Comparison of ENCODE assay signal across 8 cellular contexts in the genomic region with DNA sequence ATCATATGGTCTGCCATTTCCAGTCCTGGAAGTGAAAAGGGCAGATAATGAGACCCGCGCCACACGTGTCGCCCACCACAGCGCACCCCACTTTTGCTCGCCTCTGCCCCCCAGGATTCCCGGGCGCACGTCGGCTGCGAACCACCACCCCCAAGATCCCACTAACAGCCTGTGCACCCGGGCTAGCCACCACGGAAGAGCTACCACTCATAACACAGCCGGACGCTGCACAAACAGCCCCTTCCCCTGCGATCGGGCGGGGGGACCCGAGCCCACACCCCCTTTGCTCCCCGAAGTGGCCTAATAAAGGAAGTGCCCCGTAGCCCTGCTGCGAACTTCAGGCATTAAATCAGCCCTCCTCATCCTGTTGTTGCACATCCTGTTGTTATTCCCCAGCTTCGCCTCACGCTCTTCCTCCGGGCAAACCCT. TPM values are rescaled to one million over a fixed set of nuclear protein-coding genes. Genes with fewer than 3 reads are reported as not detected.
DNase-seq lines count a peak whose midpoint lies in the region; ATAC-seq and TF ChIP-seq lines count a peak whose summit lies in the region.

No MANE protein-coding gene starts in this region.

- peaks cover 3% of the 10 kb centered on the region for H3K27me3 Mint-ChIP-seq in activated naive CD4-positive, alpha-beta T cell treated with anti-CD3 and anti-CD28 coated beads, Interleukin-2, amount 10 ng/mL, durations not matched to agents 7 days and 5 days

- no peaks in the 10 kb centered on the region for H3K9me3 Mint-ChIP-seq in activated naive CD4-positive, alpha-beta T cell treated with anti-CD3 and anti-CD28 coated beads, Interleukin-2, amount 10 ng/mL, durations not matched to agents 7 days and 5 days

- H3K9me3 ChIP-seq in HUES48 (ENCODE audit: control insufficient read depth, insufficient read depth, low read length) (no peaks in the 10 kb centered on the region), tibial nerve (no peaks in the 10 kb centered on the region)

- H3K27ac Mint-ChIP-seq in activated naive CD4-positive, alpha-beta T cell treated with anti-CD3 and anti-CD28 coated beads, Interleukin-2, amount 10 ng/mL, durations not matched to agents 7 days and 5 days: peak overlapping the region; percentile 100

- TF ChIP-seq POLR2A in lower leg skin (IDR thresholded peaks at IDR 0.05) (no peak), tibial nerve (IDR thresholded peaks at IDR 0.05) (no peak)

- intact Hi-C loops in lower leg skin (cut with DNase I; ENCODE audit: low total_unique reads): no loop called here

- 0 to 1% methylated on average over 7 to 25 of the region's 25 CpGs for WGBS in lower leg skin, 2 donors
- 1% methylated on average over 25 of the region's 25 CpGs for WGBS in tibial nerve, 2 donors

- CTCF ChIA-PET in activated naive CD4-positive, alpha-beta T cell treated with anti-CD3 and anti-CD28 coated beads, Interleukin-2, amount 10 ng/mL, durations not matched to agents 7 days and 5 days (lab: Charles Lee): interaction anchor here (0.8 to 3.3 kb wide), 7 partner anchors 9 to 240 kb away, joined by 3 to 18 read pairs (median 4); a partner anchor contains a TSS

- H3K4me3 Mint-ChIP-seq in activated naive CD4-positive, alpha-beta T cell treated with anti-CD3 and anti-CD28 coated beads, Interleukin-2, amount 10 ng/mL, durations not matched to agents 7 days and 5 days: peak overlapping the region; percentile 97

- H3K36me3 ChIP-seq in HUES48 (ENCODE audit: control insufficient read depth, insufficient read depth, low read length) (peaks cover 17% of the 10 kb centered on the region), brain microvascular endothelial cell (replicated peaks) (peaks cover 21% of the 10 kb centered on the region), tibial nerve (peaks cover 0 to 29% (median 0%) of the 10 kb centered on the region in 3 donors)

- ATAC-seq in HG03095 (IDR thresholded peaks at IDR 0.05; ENCODE audit: unreplicated experiment): no peak

- TF ChIP-seq CTCF in brain microvascular endothelial cell (IDR thresholded peaks at IDR 0.05; ENCODE audit: low read depth, low read length, missing control alignments): no peak
- no peak for TF ChIP-seq CTCF in lower leg skin (IDR thresholded peaks at IDR 0.05)
- no peak for TF ChIP-seq CTCF in tibial nerve (IDR thresholded peaks at IDR 0.05)

- in situ Hi-C loops in brain microvascular endothelial cell (cut with HindIII; ENCODE audit: low pct_ligation_motif_present, low sequenced_read_pairs): loop anchor here (10.0 kb wide), 1 partner anchor 681 kb away; no protein-coding TSS in a partner anchor

- H3K36me3 Mint-ChIP-seq in activated naive CD4-positive, alpha-beta T cell treated with anti-CD3 and anti-CD28 coated beads, Interleukin-2, amount 10 ng/mL, durations not matched to agents 7 days and 5 days: peaks cover 34% of the 10 kb centered on the region

- H3K27me3 ChIP-seq in HUES48 (ENCODE audit: control insufficient read depth, insufficient read depth, low read length) (no peaks in the 10 kb centered on the region), brain microvascular endothelial cell (replicated peaks) (no peaks in the 10 kb centered on the region), tibial nerve (no peaks in the 10 kb centered on the region)

- DNase-seq in activated naive CD4-positive, alpha-beta T cell treated with anti-CD3 and anti-CD28 coated beads, Interleukin-2, amount 10 ng/mL, durations not matched to agents 7 days and 5 days: no peak
- DNase-seq in activated naive CD4-positive, alpha-beta T cell treated with anti-CD3 and anti-CD28 coated beads, Interleukin-2, amount 50 U/mL, for 16 hours: no peak
- DNase-seq in brain microvascular endothelial cell: no peak
- DNase-seq in lower leg skin (ENCODE audit: low spot score in 2 of 2): peak in 1 of 2 donors; percentile 88
- DNase-seq in tibial nerve (ENCODE audit: low spot score in 2 of 2): peak in 1 of 2 donors; percentile 41
- no peak for DNase-seq in DMS153 treated with DMSO at 0.1 percent for 48 hours (lab: John Stamatoyannopoulos, UW; ENCODE audit: unreplicated experiment)

- TF ChIP-seq EP300 in tibial nerve (IDR thresholded peaks at IDR 0.05): no peak

- peak overlapping the region; percentile 89 for H3K9ac ChIP-seq in HUES48 (ENCODE audit: low read depth, low read length)

- H3K4me1 Mint-ChIP-seq in activated naive CD4-positive, alpha-beta T cell treated with anti-CD3 and anti-CD28 coated beads, Interleukin-2, amount 10 ng/mL, durations not matched to agents 7 days and 5 days: peaks cover 41% of the 10 kb centered on the region

- peak overlapping the region; percentile 96 for H3K27ac ChIP-seq in HUES48 (ENCODE audit: low read depth, low read length)
- peak overlapping the region; percentile 91 for H3K27ac ChIP-seq in brain microvascular endothelial cell
- H3K27ac ChIP-seq in tibial nerve: peak overlapping the region; percentile 91 to 99 (median 96)

- peaks cover 40% of the 10 kb centered on the region for H3K4me1 ChIP-seq in HUES48 (ENCODE audit: control insufficient read depth, insufficient read depth, low read length)
- peaks cover 0 to 40% (median 20%) of the 10 kb centered on the region in 4 donors for H3K4me1 ChIP-seq in tibial nerve

- H3K4me3 ChIP-seq in HUES48 (ENCODE audit: low read depth, low read length): peak overlapping the region; percentile 89
- peak overlapping the region; percentile 96 for H3K4me3 ChIP-seq in brain microvascular endothelial cell (ENCODE audit: low read depth, low read length)
- H3K4me3 ChIP-seq in lower leg skin (ENCODE audit: low read depth, poor library complexity, severe bottlenecking): peak overlapping the region; percentile 77
- peak overlapping the region; percentile 61 to 100 (median 92) for H3K4me3 ChIP-seq in tibial nerve

RNA-seq across cellular contexts. Expression of a gene that starts 0.5 kb away (rescaled TPM):
- total RNA-seq in lower leg skin: 100 to 1,000 TPM; 155 to 313 (median 257) TPM
- 100 to 1,000 TPM; 297 to 618 (median 413) TPM for total RNA-seq in tibial nerve
